In the genomic region with DNA sequence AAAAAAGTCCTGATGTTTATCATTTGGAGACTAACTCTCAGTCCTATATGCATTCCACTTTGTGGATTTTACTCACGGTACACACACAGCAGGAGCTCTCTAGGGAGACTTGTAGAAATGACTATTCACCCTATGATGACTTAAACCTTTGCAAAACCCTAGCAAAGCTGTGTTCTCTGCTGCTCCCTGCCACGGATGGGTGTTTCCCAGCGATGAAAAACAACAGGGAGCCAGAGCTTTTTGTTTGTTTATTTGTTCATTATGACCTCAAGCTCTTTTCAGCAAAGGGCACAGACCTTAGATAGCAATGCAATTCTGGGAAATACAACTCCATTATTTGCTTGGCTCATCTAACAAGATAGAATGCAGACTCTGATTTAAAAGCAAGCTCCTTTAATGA, we compare ENCODE assay signal across 20 cellular contexts.
DNase-seq lines count a peak whose midpoint lies in the region; ATAC-seq and TF ChIP-seq lines count a peak whose summit lies in the region.
"Had no signal": no experiment of that assay in that cellular context is flagged by ENCODE, and none has a peak within 500 bp of the region (broad histone marks: within the 10 kb centered on the region; RNA-seq: fewer than 3 reads in every experiment).

No MANE protein-coding gene starts in this region.

- no peaks in the 10 kb centered on the region for H3K9me3 ChIP-seq in breast epithelium
- H3K9me3 ChIP-seq: neutrophil, tibial artery had no signal

- DNase-seq in MCF 10A (ENCODE audit: unreplicated experiment) (peak; percentile 41), breast epithelium (ENCODE audit: low spot score in 2 of 2) (no peak), epithelial cell of esophagus (ENCODE audit: low read depth) (peak; percentile 19), stromal cell of bone marrow (ENCODE audit: low read depth) (peak; percentile 42), NCI-H187 treated with DMSO at 0.1 percent for 48 hours (lab: John Stamatoyannopoulos, UW) (no peak)
- DNase-seq in activated CD4-positive, alpha-beta T cell treated with anti-CD3 and anti-CD28 coated beads, Interleukin-2, amount 50 U/mL, for 4 hours, result no peak
- DNase-seq: activated CD4-positive, alpha-beta T cell treated with anti-CD3 and anti-CD28 coated beads for 4 hours; central memory CD4-positive, alpha-beta T cell; GF-D8; HCEC 1CT; islet precursor cell; NCI-H2107; Right ventricle myocardium superior; stimulated activated CD4-positive, alpha-beta T cell treated with anti-CD3 and anti-CD28 coated beads, Interleukin-4, amount 100 ng/mL, for 24 hours; T-helper 2 cell; tibial artery had no signal

- BruUV-seq in MCF 10A (replicated peaks; lab: Mats Ljungman, UMichigan), result no TSS peak

- no peaks in the 10 kb centered on the region for H3K4me1 Mint-ChIP-seq in MCF 10A (ENCODE audit: insufficient read depth, unreplicated experiment)
- H3K4me1 Mint-ChIP-seq: mesothelial cell of epicardium had no signal

- H3K9me3 Mint-ChIP-seq in MCF 10A (ENCODE audit: unreplicated experiment), result peaks cover 19% of the 10 kb centered on the region

- no peak overlapping the region for H3K4me3 ChIP-seq in breast epithelium
- no peak overlapping the region for H3K4me3 ChIP-seq in epithelial cell of esophagus (ENCODE audit: low read length)
- H3K4me3 ChIP-seq: tibial artery had no signal

- no peak overlapping the region for H3K27ac Mint-ChIP-seq in MCF 10A (ENCODE audit: low read depth, unreplicated experiment)
- H3K27ac Mint-ChIP-seq: mesothelial cell of epicardium had no signal

- H3K4me1 ChIP-seq in breast epithelium, result no peaks in the 10 kb centered on the region
- H3K4me1 ChIP-seq: tibial artery had no signal

- ATAC-seq in HG03442 (IDR thresholded peaks at IDR 0.05; ENCODE audit: unreplicated experiment) (peak; percentile 43), GM21390 (IDR thresholded peaks at IDR 0.05; ENCODE audit: unreplicated experiment) (no peak)

- CTCF ChIA-PET in MCF 10A (lab: Yijun Ruan, JAX), result interaction anchor here (0.7 kb wide), 1 partner anchor 42 kb away, joined by 3 read pairs; no protein-coding TSS in a partner anchor

- POLR2A ChIA-PET in MCF 10A (lab: Yijun Ruan, JAX), result interaction anchor here (0.5 kb wide), 1 partner anchor 46 kb away, joined by 3 read pairs; no protein-coding TSS in a partner anchor

- no peaks in the 10 kb centered on the region for H3K36me3 Mint-ChIP-seq in MCF 10A (ENCODE audit: insufficient read depth, unreplicated experiment)
- H3K36me3 Mint-ChIP-seq: mesothelial cell of epicardium had no signal

- peaks cover 0 to 2% of the 10 kb centered on the region in 2 donors for H3K27me3 ChIP-seq in breast epithelium
- H3K27me3 ChIP-seq: neutrophil, tibial artery had no signal

- no peak for TF ChIP-seq CTCF in MCF 10A (IDR thresholded peaks at IDR 0.05; ENCODE audit: unreplicated experiment)
- TF ChIP-seq CTCF in breast epithelium (IDR thresholded peaks at IDR 0.05), result no peak
- TF ChIP-seq CTCF in epithelial cell of esophagus (IDR thresholded peaks at IDR 0.05; ENCODE audit: insufficient read depth, low read depth, low read length, missing control alignments), result no peak

- no peaks in the 10 kb centered on the region for H3K36me3 ChIP-seq in breast epithelium
- H3K36me3 ChIP-seq: neutrophil, tibial artery had no signal

- H3K4me3 Mint-ChIP-seq in MCF 10A (ENCODE audit: unreplicated experiment), result no peak overlapping the region
- H3K4me3 Mint-ChIP-seq: mesothelial cell of epicardium had no signal

- TF ChIP-seq POLR2A in breast epithelium (IDR thresholded peaks at IDR 0.05), result no peak

- H3K27me3 Mint-ChIP-seq in MCF 10A (ENCODE audit: insufficient read depth, unreplicated experiment), result no peaks in the 10 kb centered on the region

- intact Hi-C loops in MCF 10A (cut with micrococcal nuclease) (no loop called here), breast epithelium (cut with DNase I; ENCODE audit: low total_unique reads) (no loop called here)

- H3K27ac ChIP-seq in breast epithelium, result no peak overlapping the region
- H3K27ac ChIP-seq: neutrophil, tibial artery had no signal

Comparison
In these comparisons a context has a peak if more than half of its experiments do, and no peak if none do; other contexts are left out.
1. DNase-seq: peak in MCF 10A (single experiment), epithelial cell of esophagus (single experiment) and stromal cell of bone marrow (single experiment); none in breast epithelium (0 of 2), activated CD4-positive, alpha-beta T cell treated with anti-CD3 and anti-CD28 coated beads, Interleukin-2, amount 50 U/mL, for 4 hours (0 of 2) and NCI-H187 treated with DMSO at 0.1 percent for 48 hours (single experiment).